Comparison of ENCODE assay signal across 8 cellular contexts in the genomic region with DNA sequence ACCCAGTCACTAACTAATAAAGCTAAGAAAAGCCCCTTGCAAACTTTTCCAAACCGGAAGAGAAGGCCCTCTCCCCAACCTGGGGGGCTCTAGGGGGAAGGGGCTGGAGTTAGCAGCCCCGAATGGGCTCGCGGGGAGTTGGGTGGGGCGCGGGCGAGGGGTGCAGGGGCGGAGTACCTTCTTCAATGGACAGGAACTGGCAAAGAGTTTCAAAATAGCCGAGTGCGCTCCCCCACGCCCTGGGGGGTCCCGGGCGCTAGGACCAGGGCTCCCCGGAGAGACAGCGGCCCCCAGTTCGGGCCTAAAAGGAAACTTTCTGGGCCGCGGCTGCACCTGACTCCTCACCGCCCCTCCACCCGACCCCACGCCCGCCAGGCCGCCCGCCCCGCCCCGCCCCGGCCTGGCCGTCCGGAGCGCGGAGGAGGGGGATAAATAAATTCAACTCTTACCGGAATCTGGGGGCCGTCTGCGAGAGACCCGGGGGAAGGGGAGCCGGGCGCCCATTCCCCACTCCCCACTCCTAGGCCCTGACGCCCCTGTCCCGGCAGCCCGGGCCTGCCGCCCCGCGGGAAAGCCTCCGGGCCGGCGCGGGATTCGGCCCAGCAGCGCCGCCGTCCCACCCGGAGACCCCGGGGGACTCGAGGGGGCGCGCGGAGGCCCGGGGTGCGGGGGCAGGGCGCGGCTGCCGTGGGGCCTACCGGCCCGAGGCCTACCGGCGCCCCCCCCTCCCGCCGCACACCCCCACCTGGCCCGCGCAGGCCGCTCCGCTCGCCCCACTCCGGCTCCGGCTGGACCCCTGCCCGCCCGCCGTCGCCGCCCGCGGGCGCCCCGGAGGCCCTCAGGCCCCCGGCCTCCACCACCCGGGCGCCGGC. TPM values are rescaled to one million over a fixed set of nuclear protein-coding genes. Genes with fewer than 3 reads are reported as not detected.
A peak's percentile ranks its signal among the peaks of the same experiment; 100 is the strongest.
DNase-seq lines count a peak whose midpoint lies in the region; ATAC-seq, FAIRE-seq and TF ChIP-seq lines count a peak whose summit lies in the region.

No MANE protein-coding gene starts in this region.

- H3K9ac ChIP-seq in endodermal cell (ENCODE audit: extremely low read depth, low read length, poor library complexity, severe bottlenecking), result peak overlapping the region; percentile 97

- H3K4me1 Mint-ChIP-seq in activated CD8-positive, alpha-beta memory T cell treated with anti-CD3 and anti-CD28 coated beads, Interleukin-2, amount 10 ng/mL, durations not matched to agents 7 days and 5 days, result peaks cover 23% of the 10 kb centered on the region
- peaks cover 25% of the 10 kb centered on the region for H3K4me1 Mint-ChIP-seq in endodermal cell

- H3K9me3 ChIP-seq in endodermal cell (ENCODE audit: control insufficient read depth, low read length), result peaks cover 13% of the 10 kb centered on the region
- H3K9me3 ChIP-seq in mucosa of descending colon, result no peaks in the 10 kb centered on the region

- H3K4me3 ChIP-seq in endodermal cell (ENCODE audit: low read length) (peak overlapping the region; percentile 100), mucosa of descending colon (peak overlapping the region; percentile 80)

- CTCF ChIA-PET in activated CD8-positive, alpha-beta memory T cell treated with anti-CD3 and anti-CD28 coated beads, Interleukin-2, amount 10 ng/mL, durations not matched to agents 7 days and 5 days (lab: Charles Lee), result interaction anchor here (1.1 to 1.3 kb wide), 3 partner anchors 38 to 137 kb away, joined by 3 to 4 read pairs (median 4); partner anchors contain the start of genes EEF1B2 and NDUFS1

- DNase-seq in GM12892 (ENCODE audit: insufficient read length) (peak; percentile 29), GOT3 (lab: John Stamatoyannopoulos, UW) (peak; percentile 11), LoVo (ENCODE audit: low spot score) (peak; percentile 24), endodermal cell (peak; percentile 74), mucosa of descending colon (peak; percentile 50 to 74 (median 68)), RCC 7860 (ENCODE audit: low spot score) (no peak)
- peak; percentile 63 for DNase-seq in activated CD8-positive, alpha-beta memory T cell treated with anti-CD3 and anti-CD28 coated beads, Interleukin-2, amount 10 ng/mL, durations not matched to agents 7 days and 5 days
- DNase-seq in stimulated activated naive CD4-positive, alpha-beta T cell (lab: John Stamatoyannopoulos, UW), result peak; percentile 37 to 90 (median 62)

- H3K36me3 Mint-ChIP-seq in activated CD8-positive, alpha-beta memory T cell treated with anti-CD3 and anti-CD28 coated beads, Interleukin-2, amount 10 ng/mL, durations not matched to agents 7 days and 5 days, result peaks cover 2% of the 10 kb centered on the region
- H3K36me3 Mint-ChIP-seq in endodermal cell (ENCODE audit: low read depth), result peaks cover 25% of the 10 kb centered on the region

- H3K27ac ChIP-seq in endodermal cell (ENCODE audit: low read depth, low read length), result peak overlapping the region; percentile 92

- peak overlapping the region; percentile 99 for H3K27ac Mint-ChIP-seq in activated CD8-positive, alpha-beta memory T cell treated with anti-CD3 and anti-CD28 coated beads, Interleukin-2, amount 10 ng/mL, durations not matched to agents 7 days and 5 days
- peak overlapping the region; percentile 94 for H3K27ac Mint-ChIP-seq in endodermal cell

- H3K4me1 ChIP-seq in endodermal cell (ENCODE audit: control insufficient read depth, insufficient read depth, low read length) (peaks cover 2% of the 10 kb centered on the region), mucosa of descending colon (ENCODE audit: low read depth) (peaks cover 8% of the 10 kb centered on the region)

- peak; percentile 43 for ATAC-seq in activated CD8-positive, alpha-beta memory T cell treated with anti-CD3 and anti-CD28 coated beads, Interleukin-2, amount 10 ng/mL, durations not matched to agents 7 days and 5 days
- ATAC-seq in mucosa of descending colon, result peak; percentile 50

- H3K9me3 Mint-ChIP-seq in activated CD8-positive, alpha-beta memory T cell treated with anti-CD3 and anti-CD28 coated beads, Interleukin-2, amount 10 ng/mL, durations not matched to agents 7 days and 5 days (ENCODE audit: low read depth), result no peaks in the 10 kb centered on the region
- H3K9me3 Mint-ChIP-seq in endodermal cell, result peaks cover 9% of the 10 kb centered on the region

- TF ChIP-seq POLR2A in GM12892 (IDR thresholded peaks at IDR 0.05; ENCODE audit: low read depth, low read length), result no peak

- WGBS in endodermal cell (ENCODE audit: insufficient coverage in 1 of 2, insufficient read length in 1 of 2), 2 experiments, result 0% methylated on average over 4 to 88 of the region's 88 CpGs

- TF ChIP-seq CTCF in endodermal cell (conservative IDR thresholded peaks at IDR 0.05) (no peak), mucosa of descending colon (IDR thresholded peaks at IDR 0.05) (no peak)

- H3K4me3 Mint-ChIP-seq in activated CD8-positive, alpha-beta memory T cell treated with anti-CD3 and anti-CD28 coated beads, Interleukin-2, amount 10 ng/mL, durations not matched to agents 7 days and 5 days, result peak overlapping the region; percentile 96
- peak overlapping the region; percentile 95 for H3K4me3 Mint-ChIP-seq in endodermal cell

- H3K27me3 Mint-ChIP-seq in activated CD8-positive, alpha-beta memory T cell treated with anti-CD3 and anti-CD28 coated beads, Interleukin-2, amount 10 ng/mL, durations not matched to agents 7 days and 5 days, result no peaks in the 10 kb centered on the region
- no peaks in the 10 kb centered on the region for H3K27me3 Mint-ChIP-seq in endodermal cell (ENCODE audit: insufficient read depth)

- H3K36me3 ChIP-seq in endodermal cell (ENCODE audit: control insufficient read depth, insufficient read depth, low read length) (peaks cover 20% of the 10 kb centered on the region), mucosa of descending colon (ENCODE audit: low read depth) (no peaks in the 10 kb centered on the region)

- no peaks in the 10 kb centered on the region for H3K27me3 ChIP-seq in endodermal cell (ENCODE audit: control insufficient read depth, insufficient read depth, low read length, poor library complexity, severe bottlenecking)

- intact Hi-C loops in mucosa of descending colon (cut with DNase I, micrococcal nuclease), result no loop called here

- FAIRE-seq in GM12892 (lab: Jason Lieb, UNC) (peak; percentile 76), RCC 7860 (lab: Jason Lieb, UNC) (no peak)

RNA-seq across cellular contexts. Expression of gene INO80D, which starts 0.9 kb away (rescaled TPM):
- polyA plus RNA-seq in GM12892 (2012; ENCODE audit: missing spikeins), result 4.6 TPM
- total RNA-seq in activated CD8-positive, alpha-beta memory T cell treated with anti-CD3 and anti-CD28 coated beads, Interleukin-2, amount 10 ng/mL, durations not matched to agents 7 days and 5 days, result 10 to 100 TPM; 26.7 to 29.4 TPM
- 10 to 100 TPM; 27.6 to 35.2 TPM for total RNA-seq in endodermal cell
- 4.6 TPM for polyA plus RNA-seq in endodermal cell (2013, experiment 1 of 2)
- polyA plus RNA-seq in endodermal cell (2013, experiment 2 of 2), result 6.0 TPM
- 10 to 100 TPM; 27.3 to 36.2 (median 30.8) TPM for total RNA-seq in mucosa of descending colon
